Comparison of ENCODE assay signal across 8 cellular contexts in the genomic region with DNA sequence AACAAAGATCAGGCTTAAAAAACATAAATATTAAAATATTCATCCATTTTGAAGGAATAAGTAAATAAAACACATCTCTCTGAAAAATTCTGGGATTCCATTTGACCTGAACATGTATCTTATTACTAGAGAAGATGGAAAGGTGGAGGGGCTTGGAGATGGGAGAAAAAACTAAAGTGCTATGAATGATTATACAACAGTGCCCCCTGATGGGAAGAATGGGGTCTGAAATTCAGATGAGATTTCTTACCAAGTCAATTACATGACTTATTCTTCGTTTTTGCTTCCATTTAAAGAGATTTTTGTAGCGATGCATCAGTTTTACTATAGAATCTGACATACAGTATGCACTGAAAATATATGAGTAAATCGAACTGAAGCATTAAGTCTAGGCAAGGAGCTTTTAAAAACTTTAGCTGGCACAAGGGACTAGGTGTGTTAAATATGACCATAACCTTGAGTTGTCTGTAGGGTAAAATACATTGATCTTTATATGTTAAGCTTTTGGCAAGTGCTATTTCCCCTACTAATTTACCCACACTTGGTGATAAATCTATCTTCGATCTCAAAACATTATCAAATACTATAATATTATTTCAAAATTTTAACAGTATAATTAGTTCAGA.
A peak's percentile ranks its signal among the peaks of the same experiment; 100 is the strongest.
DNase-seq lines count a peak whose midpoint lies in the region; ATAC-seq and TF ChIP-seq lines count a peak whose summit lies in the region.

No MANE protein-coding gene starts in this region.

- H3K9me3 ChIP-seq in adrenal gland (replicated peaks in 1 of 3) (no peaks in the 10 kb centered on the region), left lung (no peaks in the 10 kb centered on the region)
- no peaks in the 10 kb centered on the region for H3K9me3 ChIP-seq in CD4-positive, alpha-beta memory T cell (ENCODE audit: control insufficient read depth in 1 of 2, low read length in 2 of 2)

- POLR2A ChIA-PET in CD4-positive, alpha-beta memory T cell (lab: Charles Lee; ENCODE audit: partially characterized antibody) = no interaction called here

- no peak overlapping the region for H3K4me3 Mint-ChIP-seq in CD4-positive, alpha-beta memory T cell

- WGBS in adrenal gland, 4 donors = 15 to 19% (median 17%) methylated on average over 4 of the region's 4 CpGs

- no peak overlapping the region for H3K27ac ChIP-seq in adrenal gland
- no peak overlapping the region for H3K27ac ChIP-seq in left lung
- no peak overlapping the region for H3K27ac ChIP-seq in CD4-positive, alpha-beta memory T cell (ENCODE audit: low read depth, low read length)

- H3K9me3 Mint-ChIP-seq in CD4-positive, alpha-beta memory T cell = peaks cover 0 to 17% (median 7%) of the 10 kb centered on the region in 8 donors
- H3K9me3 Mint-ChIP-seq in activated naive CD4-positive, alpha-beta T cell treated with anti-CD3 and anti-CD28 coated beads, Interleukin-2, amount 50 U/mL, for 72 hours = peaks cover 9 to 19% of the 10 kb centered on the region in 2 donors

- intact Hi-C loops in adrenal gland (cut with DNase I) = no loop called here
- intact Hi-C loops in left lung (cut with DNase I) = no loop called here
- intact Hi-C loops in CD4-positive, alpha-beta memory T cell (cut with micrococcal nuclease) = no loop called here

- H3K4me1 ChIP-seq in adrenal gland (replicated peaks in 1 of 2) (no peaks in the 10 kb centered on the region), left lung (no peaks in the 10 kb centered on the region)
- H3K4me1 ChIP-seq in CD4-positive, alpha-beta memory T cell (ENCODE audit: insufficient read depth, low read length) = no peaks in the 10 kb centered on the region

- H3K4me1 Mint-ChIP-seq in CD4-positive, alpha-beta memory T cell = no peaks in the 10 kb centered on the region

- no peak for TF ChIP-seq POLR2A in adrenal gland (IDR thresholded peaks at IDR 0.05)

- no peaks in the 10 kb centered on the region for H3K27me3 Mint-ChIP-seq in CD4-positive, alpha-beta memory T cell

- TF ChIP-seq CTCF in adrenal gland (IDR thresholded peaks at IDR 0.05) (peak; percentile 48 to 69 (median 56)), left lung (IDR thresholded peaks at IDR 0.05) (peak in 1 of 2 donors; percentile 55)

- CTCF ChIA-PET in CD4-positive, alpha-beta memory T cell (lab: Charles Lee; ENCODE audit: partially characterized antibody) = no interaction called here

- no peak overlapping the region for H3K27ac Mint-ChIP-seq in CD4-positive, alpha-beta memory T cell
- H3K27ac Mint-ChIP-seq in activated naive CD4-positive, alpha-beta T cell treated with anti-CD3 and anti-CD28 coated beads, Interleukin-2, amount 50 U/mL, for 72 hours = no peak overlapping the region

- DNase-seq in NCI-H2081 (lab: John Stamatoyannopoulos, UW) = peak; percentile 55 to 65
- DNase-seq in NCI-H2081 treated with DMSO at 0.1 percent for 48 hours (lab: John Stamatoyannopoulos, UW) = no peak
- peak; percentile 62 for DNase-seq in NCI-H146 (lab: John Stamatoyannopoulos, UW)
- peak in 2 of 7 donors; percentile 9 to 16 for DNase-seq in adrenal gland
- no peak for DNase-seq in left lung
- no peak for DNase-seq in CD4-positive, alpha-beta memory T cell
- no peak for DNase-seq in activated naive CD4-positive, alpha-beta T cell treated with anti-CD3 and anti-CD28 coated beads, Interleukin-2, amount 50 U/mL, for 72 hours (ENCODE audit: low spot score in 2 of 2)

- no peaks in the 10 kb centered on the region for H3K36me3 Mint-ChIP-seq in CD4-positive, alpha-beta memory T cell
- no peaks in the 10 kb centered on the region for H3K36me3 Mint-ChIP-seq in activated naive CD4-positive, alpha-beta T cell treated with anti-CD3 and anti-CD28 coated beads, Interleukin-2, amount 50 U/mL, for 72 hours

- H3K36me3 ChIP-seq in adrenal gland (replicated peaks in 1 of 2) (no peaks in the 10 kb centered on the region), left lung (no peaks in the 10 kb centered on the region)
- H3K36me3 ChIP-seq in CD4-positive, alpha-beta memory T cell (ENCODE audit: insufficient read depth, low read length) = no peaks in the 10 kb centered on the region

- H3K4me3 ChIP-seq in adrenal gland (no peak overlapping the region), left lung (no peak overlapping the region)
- H3K4me3 ChIP-seq in CD4-positive, alpha-beta memory T cell (ENCODE audit: low read length in 2 of 2) = no peak overlapping the region

- peak; percentile 37 for ATAC-seq in left lung
- ATAC-seq in activated naive CD4-positive, alpha-beta T cell treated with anti-CD3 and anti-CD28 coated beads, Interleukin-2, amount 50 U/mL, for 72 hours = no peak
- no peak for ATAC-seq in HG02884 (IDR thresholded peaks at IDR 0.05; ENCODE audit: unreplicated experiment)

- H3K27me3 ChIP-seq in adrenal gland (no peaks in the 10 kb centered on the region), left lung (no peaks in the 10 kb centered on the region)
- no peaks in the 10 kb centered on the region for H3K27me3 ChIP-seq in CD4-positive, alpha-beta memory T cell (ENCODE audit: insufficient read depth, low read length)

Comparison
In these comparisons a context has a peak if more than half of its experiments do, and no peak if none do; other contexts are left out.
1. DNase-seq: peak in NCI-H2081 (2 of 2) and NCI-H146 (single experiment); none in NCI-H2081 treated with DMSO at 0.1 percent for 48 hours (single experiment), left lung (0 of 2), CD4-positive, alpha-beta memory T cell (0 of 5) and activated naive CD4-positive, alpha-beta T cell treated with anti-CD3 and anti-CD28 coated beads, Interleukin-2, amount 50 U/mL, for 72 hours (0 of 2).